In the genomic region with DNA sequence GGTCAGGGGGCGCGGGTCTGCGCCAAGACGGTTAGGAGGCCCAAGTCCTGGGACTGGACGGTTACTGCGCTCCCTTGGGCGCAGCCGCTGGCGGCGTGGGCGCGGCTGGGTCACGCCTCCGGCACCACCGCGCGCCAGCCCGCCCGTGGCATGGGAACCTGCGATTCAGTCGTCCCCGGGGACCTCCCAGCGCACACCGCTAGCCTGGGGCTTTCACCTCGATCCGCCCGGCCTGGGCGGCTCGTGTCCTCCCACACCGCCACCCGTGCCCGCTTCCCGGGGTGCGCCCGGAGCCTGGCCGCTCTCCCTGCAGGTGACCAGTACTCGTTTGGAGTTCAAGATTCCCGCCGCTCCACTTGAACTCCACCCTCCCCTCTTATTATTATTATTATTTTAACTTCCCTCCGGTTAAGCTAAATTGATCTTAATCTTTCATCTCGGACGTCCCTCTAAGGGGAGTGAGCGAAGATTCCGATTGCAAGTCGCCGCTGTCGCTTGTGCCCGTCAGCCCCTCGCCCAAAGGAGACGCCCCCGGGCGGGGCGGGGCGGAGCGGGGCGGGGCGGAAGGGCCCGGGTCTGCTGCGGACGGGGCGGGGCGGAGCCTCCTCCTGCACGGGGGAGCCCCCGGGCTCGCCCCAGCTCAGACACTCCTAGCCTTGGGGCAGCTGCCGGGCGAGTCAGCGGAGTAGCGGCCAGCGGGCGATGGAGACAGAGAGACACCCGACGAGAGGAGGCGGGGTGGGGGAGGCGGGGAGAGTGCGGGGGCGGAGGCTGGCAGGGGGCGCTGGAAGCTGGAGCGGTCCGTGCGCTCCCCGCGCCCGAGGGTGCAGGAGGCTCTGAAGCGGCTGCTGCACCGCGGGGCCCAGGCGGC, we compare ENCODE assay signal across 1 cellular context.
TF ChIP-seq lines count a peak whose summit lies in the region.

A gene with protein sequence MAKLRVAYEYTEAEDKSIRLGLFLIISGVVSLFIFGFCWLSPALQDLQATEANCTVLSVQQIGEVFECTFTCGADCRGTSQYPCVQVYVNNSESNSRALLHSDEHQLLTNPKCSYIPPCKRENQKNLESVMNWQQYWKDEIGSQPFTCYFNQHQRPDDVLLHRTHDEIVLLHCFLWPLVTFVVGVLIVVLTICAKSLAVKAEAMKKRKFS (plus strand): TSS at position 643 of the 871 bp plus-strand sequence. CDS start 445 bp downstream, outside the sequence.

TF ChIP-seq in HEK293, 187 proteins besides CTCF, POLR2A, EP300 and RAD21 (continued from another document and continues in another):
- TF ChIP-seq, protein P1, sequence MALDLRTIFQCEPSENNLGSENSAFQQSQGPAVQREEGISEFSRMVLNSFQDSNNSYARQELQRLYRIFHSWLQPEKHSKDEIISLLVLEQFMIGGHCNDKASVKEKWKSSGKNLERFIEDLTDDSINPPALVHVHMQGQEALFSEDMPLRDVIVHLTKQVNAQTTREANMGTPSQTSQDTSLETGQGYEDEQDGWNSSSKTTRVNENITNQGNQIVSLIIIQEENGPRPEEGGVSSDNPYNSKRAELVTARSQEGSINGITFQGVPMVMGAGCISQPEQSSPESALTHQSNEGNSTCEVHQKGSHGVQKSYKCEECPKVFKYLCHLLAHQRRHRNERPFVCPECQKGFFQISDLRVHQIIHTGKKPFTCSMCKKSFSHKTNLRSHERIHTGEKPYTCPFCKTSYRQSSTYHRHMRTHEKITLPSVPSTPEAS (tag by site-specific recombination; IDR thresholded peaks at IDR 0.05): no peak
- TF ChIP-seq, protein P2, sequence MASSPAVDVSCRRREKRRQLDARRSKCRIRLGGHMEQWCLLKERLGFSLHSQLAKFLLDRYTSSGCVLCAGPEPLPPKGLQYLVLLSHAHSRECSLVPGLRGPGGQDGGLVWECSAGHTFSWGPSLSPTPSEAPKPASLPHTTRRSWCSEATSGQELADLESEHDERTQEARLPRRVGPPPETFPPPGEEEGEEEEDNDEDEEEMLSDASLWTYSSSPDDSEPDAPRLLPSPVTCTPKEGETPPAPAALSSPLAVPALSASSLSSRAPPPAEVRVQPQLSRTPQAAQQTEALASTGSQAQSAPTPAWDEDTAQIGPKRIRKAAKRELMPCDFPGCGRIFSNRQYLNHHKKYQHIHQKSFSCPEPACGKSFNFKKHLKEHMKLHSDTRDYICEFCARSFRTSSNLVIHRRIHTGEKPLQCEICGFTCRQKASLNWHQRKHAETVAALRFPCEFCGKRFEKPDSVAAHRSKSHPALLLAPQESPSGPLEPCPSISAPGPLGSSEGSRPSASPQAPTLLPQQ (tag by site-specific recombination; IDR thresholded peaks at IDR 0.05): no peak
- TF ChIP-seq ZNF341 (tag by site-specific recombination; IDR thresholded peaks at IDR 0.05; ENCODE audit: low read depth) (peak; percentile 74), ZNF529 (tag by site-specific recombination; IDR thresholded peaks at IDR 0.05; ENCODE audit: insufficient replicate concordance) (no peak), ZNF311 (tag by site-specific recombination; IDR thresholded peaks at IDR 0.05; ENCODE audit: borderline replicate concordance) (no peak), ZNF629 (tag by site-specific recombination; IDR thresholded peaks at IDR 0.05) (no peak), ZFHX2 (tag by site-specific recombination; conservative IDR thresholded peaks at IDR 0.05) (peak; percentile 87), ZNF266 (tag by site-specific recombination; IDR thresholded peaks at IDR 0.05; ENCODE audit: low read depth) (no peak), ZNF561 (tag by site-specific recombination; IDR thresholded peaks at IDR 0.05; ENCODE audit: borderline replicate concordance) (no peak; the same call in 1 of the 2 replicates), ZFP41 (tag by site-specific recombination; IDR thresholded peaks at IDR 0.05; ENCODE audit: borderline replicate concordance) (no peak), TRIM28 (IDR thresholded peaks at IDR 0.05; ENCODE audit: borderline replicate concordance, low read length) (no peak), ZNF366 (tag by site-specific recombination; conservative IDR thresholded peaks at IDR 0.05) (no peak), ZBTB8A (tag by site-specific recombination; IDR thresholded peaks at IDR 0.05) (peak; percentile 98), BCL11A (tag by site-specific recombination; IDR thresholded peaks at IDR 0.05; ENCODE audit: low read depth) (no peak), ZNF423 (tag by site-specific recombination; IDR thresholded peaks at IDR 0.05) (peak; percentile 91), ZSCAN23 (tag by site-specific recombination; IDR thresholded peaks at IDR 0.05) (no peak), HOXD13 (CRISPR knock-in tag; IDR thresholded peaks at IDR 0.05; ENCODE audit: borderline replicate concordance) (no peak), ZNF707 (tag by site-specific recombination; IDR thresholded peaks at IDR 0.05) (no peak), KLF16 (tag by site-specific recombination; IDR thresholded peaks at IDR 0.05) (peak; percentile 56), ZNF623 (tag by site-specific recombination; IDR thresholded peaks at IDR 0.05) (no peak), KLF1 (tag by site-specific recombination; IDR thresholded peaks at IDR 0.05) (peak; percentile 86), ZEB2 (tag by site-specific recombination; IDR thresholded peaks at IDR 0.05) (peak; percentile 69; the same call in 1 of the 2 replicates), ZNF221 (tag by site-specific recombination; IDR thresholded peaks at IDR 0.05; ENCODE audit: borderline replicate concordance) (no peak), ZNF544 (tag by site-specific recombination; IDR thresholded peaks at IDR 0.05) (no peak), OSR2 (tag by site-specific recombination; IDR thresholded peaks at IDR 0.05) (no peak), ZNF335 (tag by site-specific recombination; conservative IDR thresholded peaks at IDR 0.05) (peak; percentile 89), ZNF548 (tag by site-specific recombination; IDR thresholded peaks at IDR 0.05) (no peak), ZNF169 (tag by site-specific recombination; IDR thresholded peaks at IDR 0.05) (no peak), ZBTB20 (tag by site-specific recombination; IDR thresholded peaks at IDR 0.05) (peak; percentile 53; the same call in 1 of the 2 replicates), YY1 (tag by site-specific recombination; IDR thresholded peaks at IDR 0.05) (no peak), ZNF404 (tag by site-specific recombination; IDR thresholded peaks at IDR 0.05) (no peak), MZF1 (tag by site-specific recombination; IDR thresholded peaks at IDR 0.05; ENCODE audit: borderline replicate concordance) (no peak)
- TF ChIP-seq, protein P3, sequence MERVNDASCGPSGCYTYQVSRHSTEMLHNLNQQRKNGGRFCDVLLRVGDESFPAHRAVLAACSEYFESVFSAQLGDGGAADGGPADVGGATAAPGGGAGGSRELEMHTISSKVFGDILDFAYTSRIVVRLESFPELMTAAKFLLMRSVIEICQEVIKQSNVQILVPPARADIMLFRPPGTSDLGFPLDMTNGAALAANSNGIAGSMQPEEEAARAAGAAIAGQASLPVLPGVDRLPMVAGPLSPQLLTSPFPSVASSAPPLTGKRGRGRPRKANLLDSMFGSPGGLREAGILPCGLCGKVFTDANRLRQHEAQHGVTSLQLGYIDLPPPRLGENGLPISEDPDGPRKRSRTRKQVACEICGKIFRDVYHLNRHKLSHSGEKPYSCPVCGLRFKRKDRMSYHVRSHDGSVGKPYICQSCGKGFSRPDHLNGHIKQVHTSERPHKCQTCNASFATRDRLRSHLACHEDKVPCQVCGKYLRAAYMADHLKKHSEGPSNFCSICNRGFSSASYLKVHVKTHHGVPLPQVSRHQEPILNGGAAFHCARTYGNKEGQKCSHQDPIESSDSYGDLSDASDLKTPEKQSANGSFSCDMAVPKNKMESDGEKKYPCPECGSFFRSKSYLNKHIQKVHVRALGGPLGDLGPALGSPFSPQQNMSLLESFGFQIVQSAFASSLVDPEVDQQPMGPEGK (tag by site-specific recombination; IDR thresholded peaks at IDR 0.05): peak; percentile 30; the same call in 1 of the 2 replicates
- TF ChIP-seq, protein P4, sequence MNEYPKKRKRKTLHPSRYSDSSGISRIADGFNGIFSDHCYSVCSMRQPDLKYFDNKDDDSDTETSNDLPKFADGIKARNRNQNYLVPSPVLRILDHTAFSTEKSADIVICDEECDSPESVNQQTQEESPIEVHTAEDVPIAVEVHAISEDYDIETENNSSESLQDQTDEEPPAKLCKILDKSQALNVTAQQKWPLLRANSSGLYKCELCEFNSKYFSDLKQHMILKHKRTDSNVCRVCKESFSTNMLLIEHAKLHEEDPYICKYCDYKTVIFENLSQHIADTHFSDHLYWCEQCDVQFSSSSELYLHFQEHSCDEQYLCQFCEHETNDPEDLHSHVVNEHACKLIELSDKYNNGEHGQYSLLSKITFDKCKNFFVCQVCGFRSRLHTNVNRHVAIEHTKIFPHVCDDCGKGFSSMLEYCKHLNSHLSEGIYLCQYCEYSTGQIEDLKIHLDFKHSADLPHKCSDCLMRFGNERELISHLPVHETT (tag by site-specific recombination; IDR thresholded peaks at IDR 0.05): no peak
- TF ChIP-seq, protein P5, sequence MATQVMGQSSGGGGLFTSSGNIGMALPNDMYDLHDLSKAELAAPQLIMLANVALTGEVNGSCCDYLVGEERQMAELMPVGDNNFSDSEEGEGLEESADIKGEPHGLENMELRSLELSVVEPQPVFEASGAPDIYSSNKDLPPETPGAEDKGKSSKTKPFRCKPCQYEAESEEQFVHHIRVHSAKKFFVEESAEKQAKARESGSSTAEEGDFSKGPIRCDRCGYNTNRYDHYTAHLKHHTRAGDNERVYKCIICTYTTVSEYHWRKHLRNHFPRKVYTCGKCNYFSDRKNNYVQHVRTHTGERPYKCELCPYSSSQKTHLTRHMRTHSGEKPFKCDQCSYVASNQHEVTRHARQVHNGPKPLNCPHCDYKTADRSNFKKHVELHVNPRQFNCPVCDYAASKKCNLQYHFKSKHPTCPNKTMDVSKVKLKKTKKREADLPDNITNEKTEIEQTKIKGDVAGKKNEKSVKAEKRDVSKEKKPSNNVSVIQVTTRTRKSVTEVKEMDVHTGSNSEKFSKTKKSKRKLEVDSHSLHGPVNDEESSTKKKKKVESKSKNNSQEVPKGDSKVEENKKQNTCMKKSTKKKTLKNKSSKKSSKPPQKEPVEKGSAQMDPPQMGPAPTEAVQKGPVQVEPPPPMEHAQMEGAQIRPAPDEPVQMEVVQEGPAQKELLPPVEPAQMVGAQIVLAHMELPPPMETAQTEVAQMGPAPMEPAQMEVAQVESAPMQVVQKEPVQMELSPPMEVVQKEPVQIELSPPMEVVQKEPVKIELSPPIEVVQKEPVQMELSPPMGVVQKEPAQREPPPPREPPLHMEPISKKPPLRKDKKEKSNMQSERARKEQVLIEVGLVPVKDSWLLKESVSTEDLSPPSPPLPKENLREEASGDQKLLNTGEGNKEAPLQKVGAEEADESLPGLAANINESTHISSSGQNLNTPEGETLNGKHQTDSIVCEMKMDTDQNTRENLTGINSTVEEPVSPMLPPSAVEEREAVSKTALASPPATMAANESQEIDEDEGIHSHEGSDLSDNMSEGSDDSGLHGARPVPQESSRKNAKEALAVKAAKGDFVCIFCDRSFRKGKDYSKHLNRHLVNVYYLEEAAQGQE (tag by site-specific recombination; IDR thresholded peaks at IDR 0.05): no peak
- TF ChIP-seq, protein P6, sequence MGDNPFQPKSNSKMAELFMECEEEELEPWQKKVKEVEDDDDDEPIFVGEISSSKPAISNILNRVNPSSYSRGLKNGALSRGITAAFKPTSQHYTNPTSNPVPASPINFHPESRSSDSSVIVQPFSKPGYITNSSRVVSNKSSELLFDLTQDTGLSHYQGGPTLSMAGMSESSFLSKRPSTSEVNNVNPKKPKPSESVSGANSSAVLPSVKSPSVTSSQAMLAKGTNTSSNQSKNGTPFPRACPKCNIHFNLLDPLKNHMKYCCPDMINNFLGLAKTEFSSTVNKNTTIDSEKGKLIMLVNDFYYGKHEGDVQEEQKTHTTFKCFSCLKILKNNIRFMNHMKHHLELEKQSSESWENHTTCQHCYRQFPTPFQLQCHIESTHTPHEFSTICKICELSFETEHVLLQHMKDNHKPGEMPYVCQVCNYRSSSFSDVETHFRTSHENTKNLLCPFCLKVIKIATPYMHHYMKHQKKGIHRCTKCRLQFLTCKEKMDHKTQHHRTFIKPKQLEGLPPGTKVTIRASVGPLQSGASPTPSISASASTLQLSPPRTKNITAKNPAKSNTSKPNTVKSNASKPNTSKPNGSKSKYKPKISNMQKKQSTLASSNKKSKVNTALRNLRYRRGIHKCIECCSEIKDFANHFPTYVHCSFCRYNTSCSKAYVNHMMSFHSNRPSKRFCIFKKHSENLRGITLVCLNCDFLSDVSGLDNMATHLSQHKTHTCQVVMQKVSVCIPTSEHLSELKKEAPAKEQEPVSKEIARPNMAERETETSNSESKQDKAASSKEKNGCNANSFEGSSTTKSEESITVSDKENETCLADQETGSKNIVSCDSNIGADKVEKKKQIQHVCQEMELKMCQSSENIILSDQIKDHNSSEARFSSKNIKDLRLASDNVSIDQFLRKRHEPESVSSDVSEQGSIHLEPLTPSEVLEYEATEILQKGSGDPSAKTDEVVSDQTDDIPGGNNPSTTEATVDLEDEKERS (tag by site-specific recombination; IDR thresholded peaks at IDR 0.05): no peak
- TF ChIP-seq, protein P7, sequence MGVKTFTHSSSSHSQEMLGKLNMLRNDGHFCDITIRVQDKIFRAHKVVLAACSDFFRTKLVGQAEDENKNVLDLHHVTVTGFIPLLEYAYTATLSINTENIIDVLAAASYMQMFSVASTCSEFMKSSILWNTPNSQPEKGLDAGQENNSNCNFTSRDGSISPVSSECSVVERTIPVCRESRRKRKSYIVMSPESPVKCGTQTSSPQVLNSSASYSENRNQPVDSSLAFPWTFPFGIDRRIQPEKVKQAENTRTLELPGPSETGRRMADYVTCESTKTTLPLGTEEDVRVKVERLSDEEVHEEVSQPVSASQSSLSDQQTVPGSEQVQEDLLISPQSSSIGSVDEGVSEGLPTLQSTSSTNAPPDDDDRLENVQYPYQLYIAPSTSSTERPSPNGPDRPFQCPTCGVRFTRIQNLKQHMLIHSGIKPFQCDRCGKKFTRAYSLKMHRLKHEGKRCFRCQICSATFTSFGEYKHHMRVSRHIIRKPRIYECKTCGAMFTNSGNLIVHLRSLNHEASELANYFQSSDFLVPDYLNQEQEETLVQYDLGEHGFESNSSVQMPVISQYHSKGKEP (tag by site-specific recombination; IDR thresholded peaks at IDR 0.05): no peak
- TF ChIP-seq, protein P8, sequence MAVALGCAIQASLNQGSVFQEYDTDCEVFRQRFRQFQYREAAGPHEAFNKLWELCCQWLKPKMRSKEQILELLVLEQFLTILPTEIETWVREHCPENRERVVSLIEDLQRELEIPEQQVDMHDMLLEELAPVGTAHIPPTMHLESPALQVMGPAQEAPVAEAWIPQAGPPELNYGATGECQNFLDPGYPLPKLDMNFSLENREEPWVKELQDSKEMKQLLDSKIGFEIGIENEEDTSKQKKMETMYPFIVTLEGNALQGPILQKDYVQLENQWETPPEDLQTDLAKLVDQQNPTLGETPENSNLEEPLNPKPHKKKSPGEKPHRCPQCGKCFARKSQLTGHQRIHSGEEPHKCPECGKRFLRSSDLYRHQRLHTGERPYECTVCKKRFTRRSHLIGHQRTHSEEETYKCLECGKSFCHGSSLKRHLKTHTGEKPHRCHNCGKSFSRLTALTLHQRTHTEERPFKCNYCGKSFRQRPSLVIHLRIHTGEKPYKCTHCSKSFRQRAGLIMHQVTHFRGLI (tag by site-specific recombination; IDR thresholded peaks at IDR 0.05): peak; percentile 57; the same call in 1 of the 2 replicates
- TF ChIP-seq, protein P9, sequence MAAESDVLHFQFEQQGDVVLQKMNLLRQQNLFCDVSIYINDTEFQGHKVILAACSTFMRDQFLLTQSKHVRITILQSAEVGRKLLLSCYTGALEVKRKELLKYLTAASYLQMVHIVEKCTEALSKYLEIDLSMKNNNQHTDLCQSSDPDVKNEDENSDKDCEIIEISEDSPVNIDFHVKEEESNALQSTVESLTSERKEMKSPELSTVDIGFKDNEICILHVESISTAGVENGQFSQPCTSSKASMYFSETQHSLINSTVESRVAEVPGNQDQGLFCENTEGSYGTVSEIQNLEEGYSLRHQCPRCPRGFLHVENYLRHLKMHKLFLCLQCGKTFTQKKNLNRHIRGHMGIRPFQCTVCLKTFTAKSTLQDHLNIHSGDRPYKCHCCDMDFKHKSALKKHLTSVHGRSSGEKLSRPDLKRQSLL (tag by site-specific recombination; IDR thresholded peaks at IDR 0.05): peak; percentile 81; the same call in 1 of the 2 replicates
